9 cellular contexts compared by ENCODE assay signal in genomic region chr20:460707-461106, GRCh38. TPM values are rescaled to one million over a fixed set of nuclear protein-coding genes. Genes with fewer than 3 reads are reported as not detected.
DNase-seq lines count a peak whose midpoint lies in the region; ATAC-seq and TF ChIP-seq lines count a peak whose summit lies in the region.
"Had no signal": no experiment of that assay in that cellular context is flagged by ENCODE, and none has a peak within 500 bp of the region (broad histone marks: within the 10 kb centered on the region; RNA-seq: fewer than 3 reads in every experiment).

No MANE protein-coding gene starts in this region.

- in situ Hi-C loops in GM23248 (cut with MboI), result no loop called here

- no peak overlapping the region for H2AFZ ChIP-seq in ACC112 (ENCODE audit: low read length, unreplicated experiment)
- no peak overlapping the region for H2AFZ ChIP-seq in GM23248

- H3K9ac ChIP-seq in GM23248, result peak overlapping the region; percentile 95

- H3K4me2 ChIP-seq in GM23248 (ENCODE audit: unreplicated experiment), result peak overlapping the region; percentile 81

- TF ChIP-seq CTCF in right lobe of liver (IDR thresholded peaks at IDR 0.05), result no peak

- H3K27me3 ChIP-seq in ACC112 (ENCODE audit: insufficient read depth, low read length), result no peaks in the 10 kb centered on the region
- H3K27me3 ChIP-seq in GM23248 (replicated peaks; ENCODE audit: insufficient read depth), result no peaks in the 10 kb centered on the region
- no peaks in the 10 kb centered on the region for H3K27me3 ChIP-seq in right lobe of liver

- H3K9me2 ChIP-seq in GM23248 (ENCODE audit: insufficient read depth), result no peaks in the 10 kb centered on the region

- H3K9me3 ChIP-seq in GM23248 (ENCODE audit: low read depth), result no peaks in the 10 kb centered on the region
- no peaks in the 10 kb centered on the region for H3K9me3 ChIP-seq in right lobe of liver

- H3K27ac ChIP-seq in ACC112 (ENCODE audit: low read depth, low read length) (no peak overlapping the region), GM23248 (peak overlapping the region; percentile 90), right lobe of liver (peak overlapping the region in 2 of 3 donors; percentile 90 to 96)

- no peaks in the 10 kb centered on the region for H3K9me3 Mint-ChIP-seq in activated naive CD8-positive, alpha-beta T cell (ENCODE audit: low read depth)

- TF ChIP-seq POLR2A in right lobe of liver (IDR thresholded peaks at IDR 0.05), result no peak

- H3K36me3 ChIP-seq in ACC112 (ENCODE audit: insufficient read depth, low read length), result no peaks in the 10 kb centered on the region
- no peaks in the 10 kb centered on the region for H3K36me3 ChIP-seq in GM23248 (ENCODE audit: low read depth)
- no peaks in the 10 kb centered on the region for H3K36me3 ChIP-seq in right lobe of liver

- peaks cover 15% of the 10 kb centered on the region for H4K20me1 ChIP-seq in GM23248 (ENCODE audit: insufficient read depth)

- H3K4me3 ChIP-seq in ACC112 (ENCODE audit: low read depth, low read length) (peak overlapping the region; percentile 93), GM23248 (peak overlapping the region; percentile 94), right lobe of liver (peak overlapping the region in 2 of 3 donors; percentile 70 to 88)

- no peaks in the 10 kb centered on the region for H3K36me3 Mint-ChIP-seq in activated naive CD8-positive, alpha-beta T cell

- 9 to 17% methylated on average over 2 of the region's 2 CpGs for WGBS in GM23248 (ENCODE audit: low coverage in 1 of 2, low lambda C conversion rate in 2 of 2, missing lambda C conversion rate in 2 of 2), 2 experiments
- WGBS in right lobe of liver (ENCODE audit: insufficient coverage, low coverage, low lambda C conversion rate, missing lambda C conversion rate), result 6% methylated on average over 2 of the region's 2 CpGs

- H3K27me3 Mint-ChIP-seq in activated naive CD8-positive, alpha-beta T cell, result no peaks in the 10 kb centered on the region

- H3F3A ChIP-seq in GM23248 (ENCODE audit: insufficient read depth), result peaks cover 16% of the 10 kb centered on the region

- ATAC-seq in right lobe of liver (peak; percentile 47 to 67 (median 62)), HG03521 (IDR thresholded peaks at IDR 0.05; ENCODE audit: unreplicated experiment) (no peak)

- H3K79me2 ChIP-seq in ACC112 (ENCODE audit: control insufficient read depth, insufficient read depth, low read length, unreplicated experiment) (peaks cover 60% of the 10 kb centered on the region), GM23248 (ENCODE audit: insufficient read depth) (peaks cover 64% of the 10 kb centered on the region)

- peaks cover 52% of the 10 kb centered on the region for H3K4me1 Mint-ChIP-seq in activated naive CD8-positive, alpha-beta T cell (ENCODE audit: low read depth)

- H3K27ac Mint-ChIP-seq in activated naive CD8-positive, alpha-beta T cell, result peak overlapping the region; percentile 19

- H3K4me1 ChIP-seq in ACC112 (ENCODE audit: control insufficient read depth, insufficient read depth, low read length, unreplicated experiment) (peaks cover 15% of the 10 kb centered on the region), GM23248 (ENCODE audit: insufficient read depth) (peaks cover 32% of the 10 kb centered on the region), right lobe of liver (peaks cover 0 to 24% (median 9%) of the 10 kb centered on the region in 4 donors)

- intact Hi-C loops in right lobe of liver (cut with DNase I), result no loop called here

- H3K4me3 Mint-ChIP-seq in activated naive CD8-positive, alpha-beta T cell, result peak overlapping the region; percentile 97

- DNase-seq in GM23248 (peak; percentile 69), right lobe of liver (peak; percentile 55 to 69 (median 68)), NCI-H1930 (lab: John Stamatoyannopoulos, UW) (no peak), DMS153 (lab: John Stamatoyannopoulos, UW) (no peak), NCI-H345 treated with DMSO at 0.1 percent for 48 hours (lab: John Stamatoyannopoulos, UW; ENCODE audit: unreplicated experiment) (no peak)
- DNase-seq: NCI-H524 treated with DMSO at 0.1 percent for 48 hours had no signal

RNA-seq across cellular contexts. Expression of gene TBC1D20, which starts 1.6 kb away (rescaled TPM):
- 43.3 and 51.4 TPM in 2 replicates for total RNA-seq in GM23248 (2014; rRNA removed; shearing (Covaris generic))
- 31.0 and 33.0 TPM in 2 replicates for polyA plus RNA-seq in GM23248 (2016; fragmentation: Nextera tagmentation; extraction: Ambion mirVana)
- total RNA-seq in right lobe of liver, result 10 to 100 TPM; 10.8 to 21.4 (median 13.9) TPM

RNA-seq across cellular contexts. Expression of gene RBCK1, which starts 52.6 kb away (rescaled TPM):
- 104 and 129 TPM in 2 replicates for total RNA-seq in GM23248 (2014; rRNA removed; shearing (Covaris generic))
- polyA plus RNA-seq in GM23248 (2016; fragmentation: Nextera tagmentation; extraction: Ambion mirVana), result 72.3 and 79.9 TPM in 2 replicates
- 100 to 1,000 TPM in 2 of 6 experiments, 10 to 100 TPM in 4; 63.1 to 113 (median 85.6) TPM for total RNA-seq in right lobe of liver

Comparison
In these comparisons a context has a peak if more than half of its experiments do, and no peak if none do; other contexts are left out.
1. DNase-seq: peak in GM23248 (single experiment) and right lobe of liver (3 of 3); none in NCI-H1930 (0 of 2), DMS153 (single experiment) and NCI-H345 treated with DMSO at 0.1 percent for 48 hours (single experiment).
2. Peak in every context shown above with its lines, with median percentiles within 50 percentile points of each other: H3K4me3 ChIP-seq.